Comparison of ENCODE assay signal across 22 cellular contexts in genomic region chr1:28272215-28272852, GRCh38.
"Had no signal": no experiment of that assay in that cellular context is flagged by ENCODE, and none has a peak within 500 bp of the region (broad histone marks: within the 10 kb centered on the region; RNA-seq: fewer than 3 reads in every experiment).

No MANE protein-coding gene starts in this region.

- H3K27ac Mint-ChIP-seq: IgD-negative memory B cell had no signal

- H3K4me1 ChIP-seq: SJSA1 had no signal

- H3K27me3 ChIP-seq: MG63, SJSA1 had no signal

- H3K27me3 Mint-ChIP-seq: IgD-negative memory B cell had no signal

- DNase-seq: KBM-7, MG63, NCI-H1092, NCI-H1105 treated with DMSO at 0.1 percent for 48 hours, NCI-H1436, NCI-H187, NCI-H2029, NCI-H2081 treated with DMSO at 0.1 percent for 48 hours, NCI-H2171, NCI-H226, NCI-H446, NCI-H510A, NCI-H524 treated with DMSO at 0.1 percent for 48 hours, NCI-H69, NCI-H774, Right ventricle myocardium superior, RPMI8226, SIG-M5 had no signal

- ATAC-seq: HepG2 had no signal

- H3K4me3 ChIP-seq: MG63, SJSA1, SK-N-MC had no signal

- H3K4me1 Mint-ChIP-seq: IgD-negative memory B cell had no signal

- H3K27ac ChIP-seq: SJSA1, SK-N-MC had no signal

- H3K4me3 Mint-ChIP-seq: IgD-negative memory B cell had no signal

- H3K9me3 ChIP-seq: MG63, SJSA1 had no signal
